Comparison of ENCODE assay signal across 19 cellular contexts in the genomic region with DNA sequence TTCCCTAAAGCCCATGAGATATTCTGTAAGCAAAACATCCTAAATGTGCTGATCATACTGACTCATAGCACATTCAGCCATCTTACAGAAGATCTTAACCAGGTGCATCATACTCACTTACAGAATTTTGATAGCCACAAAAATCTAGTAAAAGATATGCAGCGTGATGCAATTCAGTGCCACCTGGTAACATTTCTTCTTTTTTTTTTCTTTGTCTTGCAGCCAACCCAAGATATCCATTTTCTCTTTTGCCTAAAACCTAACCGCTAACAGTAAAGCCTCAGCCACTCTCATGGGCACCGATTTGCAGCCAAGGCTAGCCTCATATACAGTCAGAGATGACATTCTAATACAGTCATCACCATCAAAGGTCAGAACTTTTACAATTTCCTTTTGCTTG.
A peak's percentile ranks its signal among the peaks of the same experiment; 100 is the strongest.
DNase-seq lines count a peak whose midpoint lies in the region; ATAC-seq and TF ChIP-seq lines count a peak whose summit lies in the region.
"Had no signal": no experiment of that assay in that cellular context is flagged by ENCODE, and none has a peak within 500 bp of the region (broad histone marks: within the 10 kb centered on the region; RNA-seq: fewer than 3 reads in every experiment).

No MANE protein-coding gene starts in this region.

- no peak overlapping the region for H3K4me3 ChIP-seq in DND-41 (ENCODE audit: low read depth in 1 of 2, low read length in 2 of 2)
- H3K4me3 ChIP-seq in astrocyte of the spinal cord (ENCODE audit: low read depth, low read length), result no peak overlapping the region
- H3K4me3 ChIP-seq in dorsolateral prefrontal cortex, result no peak overlapping the region
- H3K4me3 ChIP-seq: esophagus muscularis mucosa, right atrium auricular region, uterus had no signal

- H3K4me1 ChIP-seq in DND-41 (ENCODE audit: insufficient read depth, low read length), result no peaks in the 10 kb centered on the region
- H3K4me1 ChIP-seq: esophagus muscularis mucosa, right atrium auricular region, uterus had no signal

- H3K27me3 Mint-ChIP-seq in HFFc6 (ENCODE audit: insufficient read depth), result no peaks in the 10 kb centered on the region
- H3K27me3 Mint-ChIP-seq: activated CD4-positive, alpha-beta T cell treated with anti-CD3 and anti-CD28 coated beads, Interleukin-2, amount 10 ng/mL, durations not matched to agents 7 days and 5 days had no signal

- H3K4me3 Mint-ChIP-seq in HFFc6, result no peak overlapping the region
- H3K4me3 Mint-ChIP-seq: activated CD4-positive, alpha-beta T cell treated with anti-CD3 and anti-CD28 coated beads, Interleukin-2, amount 10 ng/mL, durations not matched to agents 7 days and 5 days had no signal

- H3K4me1 Mint-ChIP-seq in HFFc6 (ENCODE audit: low read depth), result no peaks in the 10 kb centered on the region
- H3K4me1 Mint-ChIP-seq: activated CD4-positive, alpha-beta T cell treated with anti-CD3 and anti-CD28 coated beads, Interleukin-2, amount 10 ng/mL, durations not matched to agents 7 days and 5 days had no signal

- no peak overlapping the region for H2AFZ ChIP-seq in DND-41 (ENCODE audit: low read depth, low read length)

- no peaks in the 10 kb centered on the region for H3K79me2 ChIP-seq in DND-41 (ENCODE audit: insufficient read depth, low read length)

- no peak for TF ChIP-seq CTCF in DND-41 (IDR thresholded peaks at IDR 0.05; ENCODE audit: borderline replicate concordance, extremely low read depth, low read length, poor library complexity, severe bottlenecking)
- no peak for TF ChIP-seq CTCF in astrocyte of the spinal cord (IDR thresholded peaks at IDR 0.05; ENCODE audit: low read depth, low read length)
- TF ChIP-seq CTCF in HFFc6 (IDR thresholded peaks at IDR 0.05), result no peak
- no peak for TF ChIP-seq CTCF in dorsolateral prefrontal cortex (IDR thresholded peaks at IDR 0.05 in 54 of 56, conservative IDR thresholded peaks at IDR 0.05 in 2 of 56; ENCODE audit: low read depth in 1 of 56, partially characterized antibody in 56 of 56)

- no peak overlapping the region for H3K27ac Mint-ChIP-seq in HFFc6
- H3K27ac Mint-ChIP-seq: activated CD4-positive, alpha-beta T cell treated with anti-CD3 and anti-CD28 coated beads, Interleukin-2, amount 10 ng/mL, durations not matched to agents 7 days and 5 days had no signal

- H3K4me2 ChIP-seq in DND-41 (ENCODE audit: insufficient read depth, low read length), result no peak overlapping the region

- intact Hi-C loops in dorsolateral prefrontal cortex (cut with DNase I), result no loop called here

- H3K27me3 ChIP-seq in DND-41 (ENCODE audit: insufficient read depth, low read length, poor library complexity) (no peaks in the 10 kb centered on the region), dorsolateral prefrontal cortex (no peaks in the 10 kb centered on the region)
- H3K27me3 ChIP-seq: esophagus muscularis mucosa, right atrium auricular region, uterus had no signal

- no peaks in the 10 kb centered on the region for H3K36me3 ChIP-seq in DND-41 (ENCODE audit: insufficient read depth, low read length)
- H3K36me3 ChIP-seq: esophagus muscularis mucosa, right atrium auricular region, uterus had no signal

- H4K20me1 ChIP-seq in DND-41 (ENCODE audit: insufficient read depth, low read length), result no peaks in the 10 kb centered on the region

- no peak overlapping the region for H3K27ac ChIP-seq in DND-41 (ENCODE audit: low read length)
- no peak overlapping the region for H3K27ac ChIP-seq in dorsolateral prefrontal cortex
- H3K27ac ChIP-seq: esophagus muscularis mucosa, right atrium auricular region, uterus had no signal

- no peaks in the 10 kb centered on the region for H3K36me3 Mint-ChIP-seq in HFFc6 (ENCODE audit: low read depth)

- peaks cover 1% of the 10 kb centered on the region; the same call in 1 of the 2 replicates for H3K9me3 Mint-ChIP-seq in HFFc6
- H3K9me3 Mint-ChIP-seq: activated CD4-positive, alpha-beta T cell treated with anti-CD3 and anti-CD28 coated beads, Interleukin-2, amount 10 ng/mL, durations not matched to agents 7 days and 5 days had no signal

- ATAC-seq in DND-41 (ENCODE audit: insufficient read depth, low read depth) (peak; percentile 35; the same call in 1 of the 3 replicates), HG03457 (IDR thresholded peaks at IDR 0.05; ENCODE audit: unreplicated experiment) (no peak), HG03139 (IDR thresholded peaks at IDR 0.05; ENCODE audit: unreplicated experiment) (no peak)

- in situ Hi-C loops in astrocyte of the spinal cord (cut with HindIII; ENCODE audit: low sequenced_read_pairs), result no loop called here

- DNase-seq in DND-41 (no peak), LHCN-M2 (ENCODE audit: low read depth) (peak; percentile 32), astrocyte of the spinal cord (ENCODE audit: low read depth, low spot score) (peak; percentile 48), iris pigment epithelial cell (ENCODE audit: low read depth) (peak; percentile 68), HFFc6 (no peak), dorsolateral prefrontal cortex (no peak)
- DNase-seq: activated CD4-positive, alpha-beta T cell treated with anti-CD3 and anti-CD28 coated beads, Interleukin-2, amount 10 ng/mL, durations not matched to agents 7 days and 5 days; activated CD8-positive, alpha-beta memory T cell treated with anti-CD3 and anti-CD28 coated beads, Interleukin-2, amount 50 U/mL, for 4 hours; caudate nucleus; effector CD4-positive, alpha-beta T cell; kidney glomerular epithelial cell; NCI-H2107; NCI-H526 treated with DMSO at 0.1 percent for 48 hours; Right ventricle myocardium superior; uterus had no signal

- H3K9me3 ChIP-seq in DND-41 (ENCODE audit: insufficient read depth, low read length, severe bottlenecking), result no peaks in the 10 kb centered on the region
- H3K9me3 ChIP-seq: esophagus muscularis mucosa, right atrium auricular region, uterus had no signal

- no peak overlapping the region for H3K9ac ChIP-seq in DND-41 (ENCODE audit: low read depth, low read length)

Comparison
In these comparisons a context has a peak if more than half of its experiments do, and no peak if none do; other contexts are left out.
1. DNase-seq: peak in LHCN-M2 (single experiment), astrocyte of the spinal cord (single experiment) and iris pigment epithelial cell (single experiment); none in DND-41 (single experiment), HFFc6 (single experiment) and dorsolateral prefrontal cortex (0 of 10).